In the genomic region with DNA sequence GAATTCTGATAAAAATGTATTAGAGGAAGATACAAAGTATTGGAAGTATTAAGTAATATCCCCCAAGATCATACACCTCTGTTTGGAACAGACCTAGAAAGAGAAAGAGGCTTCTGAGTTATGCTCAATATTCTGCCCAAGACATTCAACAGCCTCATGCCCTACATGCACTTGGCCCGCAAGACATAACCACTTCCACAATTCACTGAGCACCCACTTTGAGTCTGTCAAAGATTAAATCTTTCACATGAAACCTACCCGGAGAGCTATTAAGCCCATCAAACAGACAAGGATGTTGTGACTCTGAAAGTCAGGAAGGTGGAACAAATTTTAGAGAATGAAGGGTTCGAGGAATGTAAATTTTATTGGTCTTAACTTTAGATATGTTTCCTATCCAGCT, we compare ENCODE assay signal across 6 cellular contexts.
"Had no signal": no experiment of that assay in that cellular context is flagged by ENCODE, and none has a peak within 500 bp of the region (broad histone marks: within the 10 kb centered on the region; RNA-seq: fewer than 3 reads in every experiment).

No MANE protein-coding gene starts in this region.

- ATAC-seq: K562 had no signal

- H3K4me3 Mint-ChIP-seq: H9 had no signal

- H2AFZ ChIP-seq: GM23248 had no signal

- DNase-seq: GM23248, H9, HCEC 1CT, IMR-90, KG1 had no signal

- H3K9me3 Mint-ChIP-seq: H9 had no signal

- H3K27ac Mint-ChIP-seq: H9 had no signal

- H3K9ac ChIP-seq: GM23248 had no signal

- H3K4me3 ChIP-seq: GM23248, K562 had no signal

- H3K27ac ChIP-seq: GM23248 had no signal

- H3K4me1 Mint-ChIP-seq: H9 had no signal
